In the genomic region with DNA sequence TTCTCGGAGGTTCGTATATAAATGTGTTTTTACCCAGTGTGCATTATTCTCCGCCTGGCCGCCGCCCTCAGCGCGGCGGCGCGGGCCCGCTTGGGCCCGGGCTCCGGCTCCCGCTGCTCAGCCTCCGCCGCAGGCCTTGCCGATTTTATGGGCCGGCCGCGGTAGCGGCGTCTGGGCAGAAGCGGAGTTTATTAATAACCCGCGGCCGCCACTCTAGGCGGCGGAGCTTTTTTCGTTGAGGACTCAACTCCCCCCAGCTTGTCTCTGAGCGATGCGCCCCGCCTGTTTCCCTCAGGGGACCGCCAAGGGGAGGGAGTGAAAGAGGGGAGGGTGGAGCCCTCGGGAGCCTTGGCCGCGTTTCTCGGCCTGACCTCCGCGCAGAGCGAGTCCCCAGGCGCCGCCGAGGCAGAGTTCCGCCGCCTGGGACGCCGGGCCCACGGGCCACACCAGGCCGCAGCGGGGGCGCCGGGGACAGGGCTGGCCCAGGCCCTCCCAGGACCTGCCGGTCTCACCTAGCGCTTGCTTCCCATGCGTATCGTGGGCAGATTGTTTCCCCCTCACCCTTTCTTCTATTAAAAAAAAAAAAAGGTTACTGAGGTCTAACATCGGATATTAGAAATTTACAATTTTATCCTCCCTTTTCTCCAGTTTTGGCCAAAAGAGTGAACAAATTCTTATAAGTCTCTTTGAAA, we compare ENCODE assay signal across 8 cellular contexts. TPM values are rescaled to one million over a fixed set of nuclear protein-coding genes. Genes with fewer than 3 reads are reported as not detected.
DNase-seq lines count a peak whose midpoint lies in the region; ATAC-seq and TF ChIP-seq lines count a peak whose summit lies in the region.

No MANE protein-coding gene starts in this region.

- TF ChIP-seq CTCF in kidney epithelial cell (IDR thresholded peaks at IDR 0.05; ENCODE audit: insufficient read depth, low read length, poor library complexity, severe bottlenecking) = no peak

- DNase-seq in AG08395 (ENCODE audit: low spot score) (peak; percentile 87), NCI-H2196 treated with DMSO at 0.1 percent for 48 hours (lab: John Stamatoyannopoulos, UW; ENCODE audit: unreplicated experiment) (peak; percentile 83), cerebellum (ENCODE audit: low spot score) (peak; percentile 78), kidney epithelial cell (ENCODE audit: low read depth) (no peak)
- peak; percentile 63 to 65 for DNase-seq in stimulated activated CD4-positive, alpha-beta T cell treated with anti-CD3 and anti-CD28 coated beads, Interleukin-15, amount 100 ng/mL, for 48 hours (ENCODE audit: low read depth in 2 of 2)

- ATAC-seq in GM18907 (IDR thresholded peaks at IDR 0.05; ENCODE audit: unreplicated experiment) (peak; percentile 63), HG03135 (IDR thresholded peaks at IDR 0.05; ENCODE audit: unreplicated experiment) (peak; percentile 55)
- peak; percentile 39 to 52 for ATAC-seq in activated CD4-positive, CD25-positive, alpha-beta regulatory T cell treated with anti-CD3 and anti-CD28 coated beads, Interleukin-2, amount 50 U/mL, for 24 hours

- H3K36me3 ChIP-seq in kidney epithelial cell (ENCODE audit: control insufficient read depth, insufficient read depth, low read length) = no peaks in the 10 kb centered on the region

- no peaks in the 10 kb centered on the region for H3K27me3 ChIP-seq in kidney epithelial cell (ENCODE audit: control insufficient read depth, insufficient read depth, low read length)

- peak overlapping the region; percentile 77 for H3K4me3 ChIP-seq in kidney epithelial cell (ENCODE audit: low read depth, low read length)

RNA-seq across cellular contexts. Expression of a gene that starts 0.4 kb away (rescaled TPM):
- total RNA-seq in cerebellum (25.9 TPM), kidney epithelial cell (14.7 and 19.2 TPM in 2 replicates)
